In genomic region chr3:140916603-140917002, GRCh38 we compare ENCODE assay signal across 9 cellular contexts.
"Had no signal": no experiment of that assay in that cellular context is flagged by ENCODE, and none has a peak within 500 bp of the region (broad histone marks: within the 10 kb centered on the region; RNA-seq: fewer than 3 reads in every experiment).

No MANE protein-coding gene starts in this region.

- H3K4me2 ChIP-seq: GM23338, KMS-11 had no signal

- H2AFZ ChIP-seq: GM23338 had no signal

- ATAC-seq: GM23338 had no signal

- H3K9ac ChIP-seq: KMS-11 had no signal

- DNase-seq: H9, HCEC 1CT, HFFc6, IMR-90, Karpas-422, KBM-7 had no signal

- H3K27ac ChIP-seq: HL-60, KMS-11 had no signal

- H3K4me3 ChIP-seq: GM23338 had no signal
